Comparison of ENCODE assay signal across 8 cellular contexts in genomic region chr7:35694161-35694783, GRCh38. TPM values are rescaled to one million over a fixed set of nuclear protein-coding genes. Genes with fewer than 3 reads are reported as not detected.
DNase-seq lines count a peak whose midpoint lies in the region; ATAC-seq lines count a peak whose summit lies in the region.

No MANE protein-coding gene starts in this region.

- peaks cover 56% of the 10 kb centered on the region for H3K4me1 Mint-ChIP-seq in T-helper 1 cell treated with Interleukin-12 subunit alpha and Interleukin-12 subunit beta and Interleukin-4 antibody, amounts not matched to agents 30 μg/mL and 1 μg/mL, for 36 hours (ENCODE audit: low read depth)
- peaks cover 27 to 75% (median 62%) of the 10 kb centered on the region in 4 donors for H3K4me1 Mint-ChIP-seq in naive thymus-derived CD8-positive, alpha-beta T cell

- H3K4me3 Mint-ChIP-seq in T-helper 1 cell treated with Interleukin-12 subunit alpha and Interleukin-12 subunit beta and Interleukin-4 antibody, amounts not matched to agents 30 μg/mL and 1 μg/mL, for 36 hours, result peak overlapping the region; percentile 85
- H3K4me3 Mint-ChIP-seq in naive thymus-derived CD8-positive, alpha-beta T cell, result peak overlapping the region; percentile 78 to 93 (median 90)

- H3K9me3 Mint-ChIP-seq in T-helper 1 cell treated with Interleukin-12 subunit alpha and Interleukin-12 subunit beta and Interleukin-4 antibody, amounts not matched to agents 30 μg/mL and 1 μg/mL, for 36 hours, result no peaks in the 10 kb centered on the region
- H3K9me3 Mint-ChIP-seq in naive thymus-derived CD8-positive, alpha-beta T cell, result no peaks in the 10 kb centered on the region

- H3K36me3 Mint-ChIP-seq in T-helper 1 cell treated with Interleukin-12 subunit alpha and Interleukin-12 subunit beta and Interleukin-4 antibody, amounts not matched to agents 30 μg/mL and 1 μg/mL, for 36 hours (ENCODE audit: low read depth), result peaks cover 14% of the 10 kb centered on the region
- peaks cover 0 to 10% (median 4%) of the 10 kb centered on the region in 3 donors for H3K36me3 Mint-ChIP-seq in naive thymus-derived CD8-positive, alpha-beta T cell

- DNase-seq in AG20443 (ENCODE audit: low spot score) (peak; percentile 47), epithelial cell of prostate (ENCODE audit: low read depth, low spot score) (no peak), T1000 (lab: John Stamatoyannopoulos, UW) (no peak), inferior parietal cortex (ENCODE audit: extremely low spot score) (no peak)
- peak in 1 of 10 donors; percentile 25 for DNase-seq in naive thymus-derived CD8-positive, alpha-beta T cell

- ATAC-seq in GM19043 (IDR thresholded peaks at IDR 0.05; ENCODE audit: low read depth, unreplicated experiment), result peak; percentile 6
- peak; percentile 12 for ATAC-seq in HG03280 (IDR thresholded peaks at IDR 0.05; ENCODE audit: unreplicated experiment)
- ATAC-seq in naive thymus-derived CD8-positive, alpha-beta T cell, result peak in 1 of 2 donors; percentile 3

- peak overlapping the region; percentile 89 for H3K27ac ChIP-seq in epithelial cell of prostate

- H3K27me3 Mint-ChIP-seq in T-helper 1 cell treated with Interleukin-12 subunit alpha and Interleukin-12 subunit beta and Interleukin-4 antibody, amounts not matched to agents 30 μg/mL and 1 μg/mL, for 36 hours (ENCODE audit: low read depth), result no peaks in the 10 kb centered on the region
- no peaks in the 10 kb centered on the region for H3K27me3 Mint-ChIP-seq in naive thymus-derived CD8-positive, alpha-beta T cell

- POLR2A ChIA-PET in naive thymus-derived CD8-positive, alpha-beta T cell (lab: Charles Lee), result interaction anchor here (0.5 to 4.3 kb wide), 15 partner anchors 9 to 680 kb away, joined by 3 to 76 read pairs (median 5); partner anchors contain the start of gene SEPTIN7

- H3K27ac Mint-ChIP-seq in T-helper 1 cell treated with Interleukin-12 subunit alpha and Interleukin-12 subunit beta and Interleukin-4 antibody, amounts not matched to agents 30 μg/mL and 1 μg/mL, for 36 hours, result peak overlapping the region; percentile 78
- peak overlapping the region; percentile 73 to 99 (median 98) for H3K27ac Mint-ChIP-seq in naive thymus-derived CD8-positive, alpha-beta T cell

RNA-seq across cellular contexts. Expression of gene HERPUD2, which starts 0.7 kb away (rescaled TPM):
- total RNA-seq in naive thymus-derived CD8-positive, alpha-beta T cell, result 10 to 100 TPM; 65.2 to 72.8 TPM
- polyA plus RNA-seq in naive thymus-derived CD8-positive, alpha-beta T cell, result 10 to 100 TPM; 58.7 to 78.2 (median 75.9) TPM
